1 cellular context compared by ENCODE assay signal in genomic region chr13:98975822-98976261, GRCh38.
A peak's percentile ranks its signal among the peaks of the same experiment; 100 is the strongest.
TF ChIP-seq lines count a peak whose summit lies in the region.

No MANE protein-coding gene starts in this region.

TF ChIP-seq in K562, 482 proteins besides CTCF, POLR2A, EP300 and RAD21 (continued from another document and continues in another):
- peak; percentile 33 for TF ChIP-seq VEZF1 (CRISPR knock-in tag; IDR thresholded peaks at IDR 0.05)
- TF ChIP-seq CCAR2 (IDR thresholded peaks at IDR 0.05; ENCODE audit: low read depth, low read length): no peak
- TF ChIP-seq MEIS2 (IDR thresholded peaks at IDR 0.05; ENCODE audit: partially characterized antibody): peak; percentile 33
- peak; percentile 90 for TF ChIP-seq SMARCE1 (IDR thresholded peaks at IDR 0.05)
- TF ChIP-seq TRIM25 (IDR thresholded peaks at IDR 0.05; ENCODE audit: borderline replicate concordance): no peak
- TF ChIP-seq E2F5 (CRISPR knock-in tag; IDR thresholded peaks at IDR 0.05): no peak
- peak; percentile 99 for TF ChIP-seq FOXP1 (CRISPR knock-in tag; IDR thresholded peaks at IDR 0.05)
- peak; percentile 49; the same call in 1 of the 2 replicates for TF ChIP-seq SMAD4 (CRISPR knock-in tag; conservative IDR thresholded peaks at IDR 0.05)
- no peak for TF ChIP-seq SAP30 (IDR thresholded peaks at IDR 0.05; ENCODE audit: borderline replicate concordance, insufficient read depth, low read depth, low read length, poor library complexity, severe bottlenecking)
- TF ChIP-seq SMARCA4 (IDR thresholded peaks at IDR 0.05): peak; percentile 92
- peak; percentile 92 for TF ChIP-seq TCF3 (CRISPR knock-in tag; IDR thresholded peaks at IDR 0.05)
- TF ChIP-seq ZNF12 (CRISPR knock-in tag; IDR thresholded peaks at IDR 0.05): no peak
- no peak for TF ChIP-seq ZNF277 (CRISPR knock-in tag; IDR thresholded peaks at IDR 0.05; ENCODE audit: borderline replicate concordance)
- TF ChIP-seq MTA3 (IDR thresholded peaks at IDR 0.05; ENCODE audit: borderline replicate concordance): 0 out of 2 replicates have a peak, but pooled peaks have one; percentile 20
- TF ChIP-seq CCNT2 (IDR thresholded peaks at IDR 0.05; ENCODE audit: borderline replicate concordance, extremely low read depth, insufficient read length, low read depth, low read length): peak; percentile 63
- no peak for TF ChIP-seq DNMT1 (IDR thresholded peaks at IDR 0.05)
- no peak for TF ChIP-seq POLR2B (IDR thresholded peaks at IDR 0.05; ENCODE audit: low read depth, partially characterized antibody)
- peak; percentile 57 for TF ChIP-seq CXXC5 (CRISPR knock-in tag; IDR thresholded peaks at IDR 0.05)
- peak in 1 of 3 experiments; percentile 54; a peak in 1 of 6 replicates for TF ChIP-seq ZBTB11 (CRISPR knock-in tag; IDR thresholded peaks at IDR 0.05)
- peak; percentile 77; the same call in 1 of the 2 replicates for TF ChIP-seq JUND (IDR thresholded peaks at IDR 0.05; ENCODE audit: borderline replicate concordance, low read depth, low read length)
- TF ChIP-seq JUND (tag; IDR thresholded peaks at IDR 0.05; ENCODE audit: borderline replicate concordance, low read depth, low read length): peak; percentile 30; the same call in 1 of the 3 replicates
- TF ChIP-seq BHLHE40 (IDR thresholded peaks at IDR 0.05; ENCODE audit: low read length): peak; percentile 50
- TF ChIP-seq KLF13 (tag; IDR thresholded peaks at IDR 0.05; ENCODE audit: borderline replicate concordance, low read depth): no peak
- no peak for TF ChIP-seq DEAF1 (CRISPR knock-in tag; IDR thresholded peaks at IDR 0.05)
- TF ChIP-seq FOXK2 (conservative IDR thresholded peaks at IDR 0.05 in 1 of 2, IDR thresholded peaks at IDR 0.05 in 1 of 2; ENCODE audit: low read depth in 2 of 2): peak in 1 of 2 experiments; percentile 57; a peak in 3 of 4 replicates
- TF ChIP-seq ARNT (IDR thresholded peaks at IDR 0.05): no peak
- TF ChIP-seq TAL1 (IDR thresholded peaks at IDR 0.05): peak; percentile 94
- 0 out of 4 replicates have a peak, but pooled peaks of 1 of the 2 experiments have one; percentile 53 for TF ChIP-seq HDAC1 (IDR thresholded peaks at IDR 0.05)
- 0 out of 4 replicates have a peak, but pooled peaks of 1 of the 2 experiments have one; percentile 11 for TF ChIP-seq SRF (CRISPR knock-in tag; IDR thresholded peaks at IDR 0.05)
- TF ChIP-seq NFATC3 (IDR thresholded peaks at IDR 0.05): no peak
- TF ChIP-seq ZNF395 (CRISPR knock-in tag; IDR thresholded peaks at IDR 0.05): peak; percentile 56; the same call in 1 of the 2 replicates
- no peak for TF ChIP-seq IRF9 (tag; IDR thresholded peaks at IDR 0.05)
- TF ChIP-seq CREM (IDR thresholded peaks at IDR 0.05; ENCODE audit: low read depth): 0 out of 2 replicates have a peak, but pooled peaks have one; percentile 26
- peak; percentile 86 for TF ChIP-seq NCOR1 (IDR thresholded peaks at IDR 0.05)
- no peak for TF ChIP-seq ZNF57 (CRISPR knock-in tag; IDR thresholded peaks at IDR 0.05)
- TF ChIP-seq FOXA1 (IDR thresholded peaks at IDR 0.05; ENCODE audit: borderline replicate concordance): peak; percentile 87
- TF ChIP-seq RCOR1 (IDR thresholded peaks at IDR 0.05; ENCODE audit: borderline replicate concordance in 1 of 2, low read depth in 2 of 2, low read length in 2 of 2): peak; percentile 69 to 91
- TF ChIP-seq CBFA2T3 (IDR thresholded peaks at IDR 0.05): peak; percentile 97
- TF ChIP-seq GMEB1 (CRISPR knock-in tag; IDR thresholded peaks at IDR 0.05): no peak
- no peak for TF ChIP-seq ZC3H11A (IDR thresholded peaks at IDR 0.05; ENCODE audit: low read depth, low read length)
- TF ChIP-seq ZNF766 (CRISPR knock-in tag; conservative IDR thresholded peaks at IDR 0.05): peak; percentile 80; the same call in 1 of the 2 replicates
- peak; percentile 66; the same call in 1 of the 2 replicates for TF ChIP-seq GATA2 (CRISPR knock-in tag; IDR thresholded peaks at IDR 0.05)
- peak in 1 of 2 experiments; percentile 51; a peak in 1 of 4 replicates for TF ChIP-seq ZNF639 (CRISPR knock-in tag; conservative IDR thresholded peaks at IDR 0.05 in 1 of 2, IDR thresholded peaks at IDR 0.05 in 1 of 2)
